14 cellular contexts compared by ENCODE assay signal in genomic region chr6:155181498-155181897, GRCh38.
DNase-seq lines count a peak whose midpoint lies in the region; ATAC-seq and TF ChIP-seq lines count a peak whose summit lies in the region.
"Had no signal": no experiment of that assay in that cellular context is flagged by ENCODE, and none has a peak within 500 bp of the region (broad histone marks: within the 10 kb centered on the region; RNA-seq: fewer than 3 reads in every experiment).

No MANE protein-coding gene starts in this region.

- H3K9me3 Mint-ChIP-seq in activated CD8-positive, alpha-beta memory T cell treated with anti-CD3 and anti-CD28 coated beads, Interleukin-2, amount 10 ng/mL, durations not matched to agents 7 days and 5 days (ENCODE audit: low read depth) = no peaks in the 10 kb centered on the region
- no peaks in the 10 kb centered on the region for H3K9me3 Mint-ChIP-seq in stimulated activated memory B cell treated with anti-CD40 and anti-IgM and Interleukin-4, amounts not matched to agents 10 μg/mL and 1 μg/mL and 100 μg/mL, for 72 hours

- H3K27ac Mint-ChIP-seq in activated CD8-positive, alpha-beta memory T cell treated with anti-CD3 and anti-CD28 coated beads, Interleukin-2, amount 10 ng/mL, durations not matched to agents 7 days and 5 days = peak overlapping the region; percentile 1
- H3K27ac Mint-ChIP-seq in stimulated activated memory B cell treated with anti-CD40 and anti-IgM and Interleukin-4, amounts not matched to agents 10 μg/mL and 1 μg/mL and 100 μg/mL, for 72 hours = peak overlapping the region; percentile 94

- no peak overlapping the region for H3K4me3 ChIP-seq in left ventricle myocardium inferior
- H3K4me3 ChIP-seq: left lung had no signal

- H3K4me1 ChIP-seq in left ventricle myocardium inferior = peaks cover 5% of the 10 kb centered on the region
- H3K4me1 ChIP-seq: left lung had no signal

- H3K36me3 ChIP-seq in left ventricle myocardium inferior = no peaks in the 10 kb centered on the region
- H3K36me3 ChIP-seq: left lung had no signal

- no peak overlapping the region for H3K27ac ChIP-seq in left ventricle myocardium inferior (replicated peaks)
- H3K27ac ChIP-seq: HL-60, left lung had no signal

- no peaks in the 10 kb centered on the region for H3K36me3 Mint-ChIP-seq in activated CD8-positive, alpha-beta memory T cell treated with anti-CD3 and anti-CD28 coated beads, Interleukin-2, amount 10 ng/mL, durations not matched to agents 7 days and 5 days
- H3K36me3 Mint-ChIP-seq in stimulated activated memory B cell treated with anti-CD40 and anti-IgM and Interleukin-4, amounts not matched to agents 10 μg/mL and 1 μg/mL and 100 μg/mL, for 72 hours = no peaks in the 10 kb centered on the region

- TF ChIP-seq CTCF in left ventricle myocardium inferior (IDR thresholded peaks at IDR 0.05; ENCODE audit: borderline replicate concordance) = no peak

- no peak for ATAC-seq in activated CD8-positive, alpha-beta memory T cell treated with anti-CD3 and anti-CD28 coated beads, Interleukin-2, amount 10 ng/mL, durations not matched to agents 7 days and 5 days
- peak; percentile 64 for ATAC-seq in HG02588 (IDR thresholded peaks at IDR 0.05; ENCODE audit: unreplicated experiment)
- ATAC-seq in HG03457 (IDR thresholded peaks at IDR 0.05; ENCODE audit: unreplicated experiment) = peak; percentile 74
- ATAC-seq in stimulated activated memory B cell treated with anti-CD40 and anti-IgM and Interleukin-4, amounts not matched to agents 10 μg/mL and 1 μg/mL and 100 μg/mL, for 72 hours = peak; percentile 84
- no peak for ATAC-seq in left colon
- ATAC-seq: left lung had no signal

- CTCF ChIA-PET in activated CD8-positive, alpha-beta memory T cell treated with anti-CD3 and anti-CD28 coated beads, Interleukin-2, amount 10 ng/mL, durations not matched to agents 7 days and 5 days (lab: Charles Lee) = no interaction called here

- H3K9me3 ChIP-seq in left ventricle myocardium inferior (replicated peaks) = no peaks in the 10 kb centered on the region
- H3K9me3 ChIP-seq: left lung had no signal

- no peaks in the 10 kb centered on the region for H3K27me3 Mint-ChIP-seq in activated CD8-positive, alpha-beta memory T cell treated with anti-CD3 and anti-CD28 coated beads, Interleukin-2, amount 10 ng/mL, durations not matched to agents 7 days and 5 days
- H3K27me3 Mint-ChIP-seq in stimulated activated memory B cell treated with anti-CD40 and anti-IgM and Interleukin-4, amounts not matched to agents 10 μg/mL and 1 μg/mL and 100 μg/mL, for 72 hours = no peaks in the 10 kb centered on the region

- H3K27me3 ChIP-seq in left ventricle myocardium inferior (ENCODE audit: low read depth) = no peaks in the 10 kb centered on the region
- H3K27me3 ChIP-seq: left lung had no signal

- intact Hi-C loops in left ventricle myocardium inferior (cut with micrococcal nuclease) = loop anchor here (5.0 kb wide), 1 partner anchor 314 kb away; no protein-coding TSS in a partner anchor
- intact Hi-C loops in left colon (cut with DNase I, micrococcal nuclease) = no loop called here

- no peak for DNase-seq in activated CD8-positive, alpha-beta memory T cell treated with anti-CD3 and anti-CD28 coated beads, Interleukin-2, amount 10 ng/mL, durations not matched to agents 7 days and 5 days
- DNase-seq in activated CD8-positive, alpha-beta memory T cell treated with anti-CD3 and anti-CD28 coated beads, Interleukin-2, amount 50 U/mL, for 48 hours = no peak
- no peak for DNase-seq in activated T-cell treated with anti-CD3 and anti-CD28 coated beads, Interleukin-2, amount 50 U/mL, for 1 hour
- DNase-seq in left ventricle myocardium inferior (no peak), left colon (no peak)
- DNase-seq: 8988T; activated CD4-positive, alpha-beta T cell treated with anti-CD3 and anti-CD28 coated beads, Interleukin-2, amount 50 U/mL, for 48 hours; left lung; NCI-H1930; Right ventricle myocardium superior had no signal

- H3K4me3 Mint-ChIP-seq in activated CD8-positive, alpha-beta memory T cell treated with anti-CD3 and anti-CD28 coated beads, Interleukin-2, amount 10 ng/mL, durations not matched to agents 7 days and 5 days = no peak overlapping the region
- peak overlapping the region; percentile 13 for H3K4me3 Mint-ChIP-seq in stimulated activated memory B cell treated with anti-CD40 and anti-IgM and Interleukin-4, amounts not matched to agents 10 μg/mL and 1 μg/mL and 100 μg/mL, for 72 hours

- peaks cover 16% of the 10 kb centered on the region for H3K4me1 Mint-ChIP-seq in activated CD8-positive, alpha-beta memory T cell treated with anti-CD3 and anti-CD28 coated beads, Interleukin-2, amount 10 ng/mL, durations not matched to agents 7 days and 5 days
- H3K4me1 Mint-ChIP-seq in stimulated activated memory B cell treated with anti-CD40 and anti-IgM and Interleukin-4, amounts not matched to agents 10 μg/mL and 1 μg/mL and 100 μg/mL, for 72 hours = peaks cover 49% of the 10 kb centered on the region

Comparison
In these comparisons a context has a peak if more than half of its experiments do, and no peak if none do; other contexts are left out.
1. ATAC-seq: peak in HG02588 (single experiment), HG03457 (single experiment) and stimulated activated memory B cell treated with anti-CD40 and anti-IgM and Interleukin-4, amounts not matched to agents 10 μg/mL and 1 μg/mL and 100 μg/mL, for 72 hours (single experiment); none in activated CD8-positive, alpha-beta memory T cell treated with anti-CD3 and anti-CD28 coated beads, Interleukin-2, amount 10 ng/mL, durations not matched to agents 7 days and 5 days (single experiment) and left colon (single experiment).